In genomic region chr12:47080725-47081502, GRCh38 we compare ENCODE assay signal across 1 cellular context.
TF ChIP-seq lines count a peak whose summit lies in the region.

No MANE protein-coding gene starts in this region.

TF ChIP-seq in GM23338, 12 proteins besides CTCF, POLR2A, EP300 and RAD21 (continued from another document):
- TF ChIP-seq ZNF462 (CRISPR knock-in tag; IDR thresholded peaks at IDR 0.05) (no peak), EZH2phosphoT487 (IDR thresholded peaks at IDR 0.05; ENCODE audit: unreplicated experiment) (no peak), ZNF331 (CRISPR knock-in tag; IDR thresholded peaks at IDR 0.05; ENCODE audit: low read depth) (no peak), REST (IDR thresholded peaks at IDR 0.05; ENCODE audit: unreplicated experiment) (no peak)
- TF ChIP-seq, protein P1, sequence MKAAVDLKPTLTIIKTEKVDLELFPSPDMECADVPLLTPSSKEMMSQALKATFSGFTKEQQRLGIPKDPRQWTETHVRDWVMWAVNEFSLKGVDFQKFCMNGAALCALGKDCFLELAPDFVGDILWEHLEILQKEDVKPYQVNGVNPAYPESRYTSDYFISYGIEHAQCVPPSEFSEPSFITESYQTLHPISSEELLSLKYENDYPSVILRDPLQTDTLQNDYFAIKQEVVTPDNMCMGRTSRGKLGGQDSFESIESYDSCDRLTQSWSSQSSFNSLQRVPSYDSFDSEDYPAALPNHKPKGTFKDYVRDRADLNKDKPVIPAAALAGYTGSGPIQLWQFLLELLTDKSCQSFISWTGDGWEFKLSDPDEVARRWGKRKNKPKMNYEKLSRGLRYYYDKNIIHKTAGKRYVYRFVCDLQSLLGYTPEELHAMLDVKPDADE (IDR thresholded peaks at IDR 0.05), result no peak
